27 cellular contexts compared by ENCODE assay signal in genomic region chr5:54772232-54773168, GRCh38.
A peak's percentile ranks its signal among the peaks of the same experiment; 100 is the strongest.
DNase-seq lines count a peak whose midpoint lies in the region; ATAC-seq, FAIRE-seq and TF ChIP-seq lines count a peak whose summit lies in the region.
"Had no signal": no experiment of that assay in that cellular context is flagged by ENCODE, and none has a peak within 500 bp of the region (broad histone marks: within the 10 kb centered on the region; RNA-seq: fewer than 3 reads in every experiment).

No MANE protein-coding gene starts in this region.

- H3K18ac ChIP-seq in IMR-90 (ENCODE audit: low read depth, low read length), result no peak overlapping the region

- H3K79me2 ChIP-seq in mammary epithelial cell (ENCODE audit: insufficient read depth, low read length), result no peaks in the 10 kb centered on the region
- H3K79me2 ChIP-seq: parathyroid adenoma had no signal

- no peak for TF ChIP-seq CTCF in MCF 10A (IDR thresholded peaks at IDR 0.05; ENCODE audit: unreplicated experiment)
- TF ChIP-seq CTCF in mammary epithelial cell (conservative IDR thresholded peaks at IDR 0.05 in 1 of 2, IDR thresholded peaks at IDR 0.05 in 1 of 2; ENCODE audit: extremely low read depth in 1 of 2, insufficient read depth in 1 of 2, low read depth in 1 of 2, low read length in 2 of 2), result no peak
- no peak for TF ChIP-seq CTCF in IMR-90 (conservative IDR thresholded peaks at IDR 0.05; ENCODE audit: low read depth, low read length)

- H3K9ac ChIP-seq in mammary epithelial cell (ENCODE audit: insufficient read depth, low read length), result no peak overlapping the region
- no peak overlapping the region for H3K9ac ChIP-seq in IMR-90 (ENCODE audit: low read depth, low read length)
- H3K9ac ChIP-seq: BLaER1, parathyroid adenoma had no signal

- H3K4me1 Mint-ChIP-seq in MCF 10A (ENCODE audit: insufficient read depth, unreplicated experiment), result no peaks in the 10 kb centered on the region
- peaks cover 7 to 9% of the 10 kb centered on the region in 2 donors for H3K4me1 Mint-ChIP-seq in effector memory CD8-positive, alpha-beta T cell (ENCODE audit: low read depth in 2 of 2)
- peaks cover 0 to 34% (median 0%) of the 10 kb centered on the region in 4 donors for H3K4me1 Mint-ChIP-seq in naive thymus-derived CD8-positive, alpha-beta T cell
- H3K4me1 Mint-ChIP-seq: activated CD8-positive, alpha-beta memory T cell treated with anti-CD3 and anti-CD28 coated beads, Interleukin-2, amount 10 ng/mL, durations not matched to agents 7 days and 5 days; activated T-helper 17 cell treated with anti-CD3 and anti-CD28 coated beads, Interleukin-2, amount 50 U/mL, for 72 hours had no signal

- H3K9me3 Mint-ChIP-seq in MCF 10A (ENCODE audit: unreplicated experiment), result no peaks in the 10 kb centered on the region
- H3K9me3 Mint-ChIP-seq in effector memory CD8-positive, alpha-beta T cell, result no peaks in the 10 kb centered on the region
- no peaks in the 10 kb centered on the region for H3K9me3 Mint-ChIP-seq in naive thymus-derived CD8-positive, alpha-beta T cell
- H3K9me3 Mint-ChIP-seq: natural killer cell had no signal

- no peak for TF ChIP-seq RAD21 in IMR-90 (IDR thresholded peaks at IDR 0.05; ENCODE audit: low read length)

- H3K23ac ChIP-seq in IMR-90 (ENCODE audit: low read depth, low read length), result no peak overlapping the region

- H4K5ac ChIP-seq in IMR-90 (ENCODE audit: low read depth, low read length), result no peak overlapping the region

- DNase-seq in MCF 10A (ENCODE audit: unreplicated experiment) (peak; percentile 26), mammary epithelial cell (no peak), IMR-90 (no peak), SKM-1 (lab: John Stamatoyannopoulos, UW; ENCODE audit: unreplicated experiment) (no peak), RCC 7860 (ENCODE audit: low spot score) (no peak)
- no peak for DNase-seq in effector memory CD8-positive, alpha-beta T cell
- no peak for DNase-seq in naive thymus-derived CD8-positive, alpha-beta T cell
- DNase-seq: activated CD4-positive, alpha-beta T cell treated with anti-CD3 and anti-CD28 coated beads for 48 hours; activated CD8-positive, alpha-beta memory T cell treated with anti-CD3 and anti-CD28 coated beads, Interleukin-2, amount 10 ng/mL, durations not matched to agents 7 days and 5 days; H7; KBM-7; kidney glomerular epithelial cell; natural killer cell; NCI-H1048; NCI-H2081 treated with DMSO at 0.1 percent for 48 hours; stimulated activated CD4-positive, alpha-beta T cell treated with anti-CD3 and anti-CD28 coated beads, Interleukin-15, amount 100 ng/mL, for 24 hours had no signal

- TF ChIP-seq POLR2A in IMR-90 (IDR thresholded peaks at IDR 0.05; ENCODE audit: low read depth, low read length), result no peak

- H3K4me2 ChIP-seq in mammary epithelial cell (ENCODE audit: insufficient read depth, low read depth, low read length) (no peak overlapping the region), IMR-90 (ENCODE audit: low read depth, low read length) (no peak overlapping the region)
- H3K4me2 ChIP-seq: BLaER1 had no signal

- no peak overlapping the region for H2BK5ac ChIP-seq in IMR-90 (ENCODE audit: low read depth, low read length, poor library complexity, severe bottlenecking)

- H3K4me3 ChIP-seq in mammary epithelial cell (replicated peaks in 1 of 3; ENCODE audit: insufficient read depth in 1 of 3, low read depth in 2 of 3, low read length in 3 of 3) (no peak overlapping the region), IMR-90 (ENCODE audit: insufficient read depth, low read depth, low read length) (no peak overlapping the region)
- H3K4me3 ChIP-seq: BLaER1 had no signal

- H3K36me3 ChIP-seq in mammary epithelial cell (ENCODE audit: insufficient read depth, low read length) (no peaks in the 10 kb centered on the region), IMR-90 (ENCODE audit: control insufficient read depth, insufficient read depth, low read length) (no peaks in the 10 kb centered on the region)
- H3K36me3 ChIP-seq: BLaER1 had no signal

- in situ Hi-C loops in mammary epithelial cell (cut with MboI; ENCODE audit: low sequenced_read_pairs in 2 of 2) (no loop called here), IMR-90 (cut with MboI; ENCODE audit: low sequenced_read_pairs) (no loop called here)

- H3K4ac ChIP-seq in IMR-90 (ENCODE audit: low read depth, low read length), result peak overlapping the region; percentile 13; the same call in 1 of the 2 replicates

- H2AFZ ChIP-seq in mammary epithelial cell (ENCODE audit: low read depth, low read length) (no peak overlapping the region), IMR-90 (replicated peaks; ENCODE audit: low read length, poor library complexity) (no peak overlapping the region)
- H2AFZ ChIP-seq: parathyroid adenoma had no signal

- peak overlapping the region; percentile 38; the same call in 1 of the 2 replicates for H2AK5ac ChIP-seq in IMR-90 (ENCODE audit: low read depth, low read length)

- H3K56ac ChIP-seq in IMR-90 (ENCODE audit: extremely low read depth, insufficient read depth, low read length), result no peak overlapping the region

- peak overlapping the region; percentile 34 for H2AK9ac ChIP-seq in IMR-90 (replicated peaks; ENCODE audit: low read depth, low read length, poor library complexity)

- H4K20me1 ChIP-seq in mammary epithelial cell (ENCODE audit: insufficient read depth, low read length) (no peaks in the 10 kb centered on the region), IMR-90 (ENCODE audit: insufficient read depth, low read length) (no peaks in the 10 kb centered on the region)
- H4K20me1 ChIP-seq: BLaER1 had no signal

- no peak overlapping the region for H2BK15ac ChIP-seq in IMR-90 (ENCODE audit: low read depth, low read length)

- no peaks in the 10 kb centered on the region for H3K27me3 Mint-ChIP-seq in MCF 10A (ENCODE audit: insufficient read depth, unreplicated experiment)
- H3K27me3 Mint-ChIP-seq in effector memory CD8-positive, alpha-beta T cell, result peaks cover 13 to 20% of the 10 kb centered on the region in 2 donors
- H3K27me3 Mint-ChIP-seq in naive thymus-derived CD8-positive, alpha-beta T cell, result peaks cover 1 to 19% (median 2%) of the 10 kb centered on the region in 5 donors
- H3K27me3 Mint-ChIP-seq: activated naive CD8-positive, alpha-beta T cell had no signal

- H3K79me1 ChIP-seq in IMR-90 (ENCODE audit: low read depth in 1 of 2, low read length in 2 of 2), result no peaks in the 10 kb centered on the region

- H3K36me3 Mint-ChIP-seq in MCF 10A (ENCODE audit: insufficient read depth, unreplicated experiment), result peaks cover 5% of the 10 kb centered on the region
- H3K36me3 Mint-ChIP-seq in effector memory CD8-positive, alpha-beta T cell (ENCODE audit: insufficient read depth), result peaks cover 5% of the 10 kb centered on the region
- H3K36me3 Mint-ChIP-seq in naive thymus-derived CD8-positive, alpha-beta T cell, result no peaks in the 10 kb centered on the region
- H3K36me3 Mint-ChIP-seq: activated CD8-positive, alpha-beta memory T cell treated with anti-CD3 and anti-CD28 coated beads, Interleukin-2, amount 10 ng/mL, durations not matched to agents 7 days and 5 days; activated naive CD8-positive, alpha-beta T cell; natural killer cell had no signal

- H3K27me3 ChIP-seq in mammary epithelial cell (ENCODE audit: insufficient read depth, low read length) (no peaks in the 10 kb centered on the region), IMR-90 (ENCODE audit: control insufficient read depth, insufficient read depth, low read length) (no peaks in the 10 kb centered on the region)
- H3K27me3 ChIP-seq: BLaER1 had no signal

- CTCF ChIA-PET in MCF 10A (lab: Yijun Ruan, JAX), result interaction anchor here (0.6 to 1.1 kb wide), 2 partner anchors 67 to 529 kb away, joined by 3 to 5 read pairs; no protein-coding TSS in a partner anchor
- CTCF ChIA-PET in mammary epithelial cell (lab: Charles Lee; ENCODE audit: low non-redundant PET), result no interaction called here
- CTCF ChIA-PET in IMR-90 (lab: Yijun Ruan, JAX), result no interaction called here

- H3K27ac ChIP-seq in mammary epithelial cell (ENCODE audit: insufficient read depth, low read depth, low read length) (no peak overlapping the region), IMR-90 (ENCODE audit: insufficient read depth, low read length) (no peak overlapping the region)
- H3K27ac ChIP-seq: BLaER1, parathyroid adenoma had no signal

- POLR2A ChIA-PET in MCF 10A (lab: Yijun Ruan, JAX), result interaction anchor here (0.7 kb wide), 1 partner anchor 49 kb away, joined by 3 read pairs; no protein-coding TSS in a partner anchor
- POLR2A ChIA-PET in IMR-90 (lab: Charles Lee; ENCODE audit: unreplicated experiment), result no interaction called here
- POLR2A ChIA-PET in naive thymus-derived CD8-positive, alpha-beta T cell (lab: Charles Lee), result no interaction called here

- 90% methylated on average over 6 of the region's 6 CpGs for WGBS in mammary epithelial cell (ENCODE audit: low coverage, missing lambda C conversion rate)
- 100% methylated on average over 2 of the region's 6 CpGs; no CpG with 5 or more reads in 1 of the 2 experiments for WGBS in IMR-90 (ENCODE audit: extremely low coverage in 2 of 2, insufficient read length in 1 of 2), 2 experiments

- H3K14ac ChIP-seq in IMR-90 (replicated peaks; ENCODE audit: low read depth, low read length), result 0 out of 2 replicates have a peak overlapping the region, but pooled peaks have one; percentile 18

- H3K4me1 ChIP-seq in mammary epithelial cell (ENCODE audit: insufficient read depth, low read length) (no peaks in the 10 kb centered on the region), IMR-90 (ENCODE audit: control insufficient read depth, insufficient read depth, low read length) (peaks cover 3% of the 10 kb centered on the region)
- H3K4me1 ChIP-seq: BLaER1, parathyroid adenoma had no signal

- H3K27ac Mint-ChIP-seq in MCF 10A (ENCODE audit: low read depth, unreplicated experiment), result no peak overlapping the region
- no peak overlapping the region for H3K27ac Mint-ChIP-seq in effector memory CD8-positive, alpha-beta T cell
- peak overlapping the region in 1 of 10 donors; percentile 23 for H3K27ac Mint-ChIP-seq in naive thymus-derived CD8-positive, alpha-beta T cell
- H3K27ac Mint-ChIP-seq: activated CD8-positive, alpha-beta memory T cell treated with anti-CD3 and anti-CD28 coated beads, Interleukin-2, amount 10 ng/mL, durations not matched to agents 7 days and 5 days; activated naive CD8-positive, alpha-beta T cell; activated T-helper 17 cell treated with anti-CD3 and anti-CD28 coated beads, Interleukin-2, amount 50 U/mL, for 72 hours; natural killer cell had no signal

- FAIRE-seq in RCC 7860 (lab: Jason Lieb, UNC), result no peak
- FAIRE-seq: A204.1, colon, TTC549, urothelium cell line had no signal

- H2BK20ac ChIP-seq in IMR-90 (ENCODE audit: low read depth, low read length), result 0 out of 2 replicates have a peak overlapping the region, but pooled peaks have one; percentile 5

- H3K4me3 Mint-ChIP-seq in MCF 10A (ENCODE audit: unreplicated experiment), result no peak overlapping the region
- no peak overlapping the region for H3K4me3 Mint-ChIP-seq in effector memory CD8-positive, alpha-beta T cell
- no peak overlapping the region for H3K4me3 Mint-ChIP-seq in naive thymus-derived CD8-positive, alpha-beta T cell
- H3K4me3 Mint-ChIP-seq: activated CD8-positive, alpha-beta memory T cell treated with anti-CD3 and anti-CD28 coated beads, Interleukin-2, amount 10 ng/mL, durations not matched to agents 7 days and 5 days; activated naive CD8-positive, alpha-beta T cell; activated T-helper 17 cell treated with anti-CD3 and anti-CD28 coated beads, Interleukin-2, amount 50 U/mL, for 72 hours; natural killer cell had no signal

- intact Hi-C loops in MCF 10A (cut with micrococcal nuclease) (no loop called here), mammary epithelial cell (cut with micrococcal nuclease) (no loop called here), IMR-90 (cut with micrococcal nuclease) (no loop called here)

- H3K9me3 ChIP-seq in mammary epithelial cell (replicated peaks; ENCODE audit: insufficient read depth, low read length), result no peaks in the 10 kb centered on the region
- H3K9me3 ChIP-seq in IMR-90 (ENCODE audit: control insufficient read depth, insufficient read depth, low read length), result no peaks in the 10 kb centered on the region
- H3K9me3 ChIP-seq: BLaER1 had no signal

- dilution Hi-C loops in mammary epithelial cell (cut with HindIII; ENCODE audit: low sequenced_read_pairs), result no loop called here
- dilution Hi-C loops in IMR-90 (cut with HindIII; ENCODE audit: low sequenced_read_pairs, unreplicated experiment), result no loop called here

- peak overlapping the region; percentile 3; the same call in 1 of the 2 replicates for H4K91ac ChIP-seq in IMR-90 (ENCODE audit: insufficient read depth, low read depth, low read length)

- peak overlapping the region; percentile 42; the same call in 1 of the 2 replicates for H2BK120ac ChIP-seq in IMR-90 (ENCODE audit: low read depth, low read length)

- H4K8ac ChIP-seq in IMR-90 (ENCODE audit: low read depth in 2 of 2, low read length in 2 of 2), result peak overlapping the region in 1 of 2 experiments; percentile 44; a peak in 1 of 4 replicates

- H3K9me1 ChIP-seq in IMR-90 (ENCODE audit: insufficient read depth, low read length), result no peaks in the 10 kb centered on the region

- ATAC-seq in IMR-90 (ENCODE audit: low read depth) (no peak), GM18498 (IDR thresholded peaks at IDR 0.05; ENCODE audit: unreplicated experiment) (no peak)
- peak; percentile 35 for ATAC-seq in effector memory CD8-positive, alpha-beta T cell (replicated peaks)
- ATAC-seq in naive thymus-derived CD8-positive, alpha-beta T cell, result no peak
- ATAC-seq: activated CD8-positive, alpha-beta memory T cell treated with anti-CD3 and anti-CD28 coated beads, Interleukin-2, amount 10 ng/mL, durations not matched to agents 7 days and 5 days; activated T-helper 17 cell treated with anti-CD3 and anti-CD28 coated beads, Interleukin-2, amount 50 U/mL, for 72 hours; Right ventricle myocardium inferior; sciatic nerve had no signal

- no TSS peak for BruUV-seq in MCF 10A (replicated peaks; lab: Mats Ljungman, UMichigan)
- no TSS peak for BruUV-seq in mammary epithelial cell (replicated peaks; lab: Mats Ljungman, UMichigan)
- no TSS peak for BruUV-seq in IMR-90 (replicated peaks; lab: Mats Ljungman, UMichigan)
